12 cellular contexts compared by ENCODE assay signal in the genomic region with DNA sequence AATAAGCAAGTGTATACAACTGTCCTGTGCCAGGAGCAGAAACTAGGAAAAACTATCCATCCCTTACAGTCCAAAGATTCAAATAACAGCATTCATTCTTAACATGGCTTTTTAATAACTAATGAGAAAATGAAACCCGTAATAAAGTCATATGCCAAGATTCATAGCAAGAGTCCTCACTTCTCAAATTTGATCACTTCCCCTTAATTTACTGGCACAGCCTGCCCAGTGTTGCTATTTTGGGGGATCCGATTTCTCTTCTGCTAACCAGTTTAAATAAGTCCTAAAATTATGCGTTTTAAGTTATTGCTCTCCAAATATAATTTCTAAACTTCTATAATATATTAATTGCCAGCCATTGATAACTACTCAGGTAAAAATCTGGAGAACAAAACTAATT.
DNase-seq lines count a peak whose midpoint lies in the region; ATAC-seq and TF ChIP-seq lines count a peak whose summit lies in the region.
"Had no signal": no experiment of that assay in that cellular context is flagged by ENCODE, and none has a peak within 500 bp of the region (broad histone marks: within the 10 kb centered on the region; RNA-seq: fewer than 3 reads in every experiment).

No MANE protein-coding gene starts in this region.

- ATAC-seq in GM18868 (IDR thresholded peaks at IDR 0.05; ENCODE audit: unreplicated experiment) (peak; percentile 87), HG02759 (IDR thresholded peaks at IDR 0.05; ENCODE audit: unreplicated experiment) (peak; percentile 69)

- no peaks in the 10 kb centered on the region for H3K27me3 Mint-ChIP-seq in type B pancreatic cell
- H3K27me3 Mint-ChIP-seq: natural killer cell treated with Interleukin-12 subunit alpha and Interleukin-12 subunit beta and Interleukin-15 and Interleukin-18, amount 100 ng/mL, for 72 hours had no signal

- no peaks in the 10 kb centered on the region for H3K36me3 Mint-ChIP-seq in type B pancreatic cell
- H3K36me3 Mint-ChIP-seq: natural killer cell treated with Interleukin-12 subunit alpha and Interleukin-12 subunit beta and Interleukin-15 and Interleukin-18, amount 100 ng/mL, for 72 hours had no signal

- CTCF ChIA-PET in HEK293T (lab: Yijun Ruan, JAX), result no interaction called here

- H3K9me3 ChIP-seq in spleen, result no peaks in the 10 kb centered on the region
- H3K9me3 ChIP-seq in WERI-Rb-1 (ENCODE audit: severe bottlenecking), result no peaks in the 10 kb centered on the region

- peaks cover 0 to 36% (median 13%) of the 10 kb centered on the region in 6 donors for H3K4me1 ChIP-seq in spleen

- H3K27me3 ChIP-seq in spleen (replicated peaks in 1 of 7), result no peaks in the 10 kb centered on the region
- H3K27me3 ChIP-seq in WERI-Rb-1 (ENCODE audit: insufficient read depth, low read depth, severe bottlenecking), result no peaks in the 10 kb centered on the region

- H3K36me3 ChIP-seq in spleen (no peaks in the 10 kb centered on the region), WERI-Rb-1 (no peaks in the 10 kb centered on the region)

- no peak for TF ChIP-seq POLR2A in spleen (IDR thresholded peaks at IDR 0.05)

- no peak overlapping the region for H3K4me3 Mint-ChIP-seq in type B pancreatic cell
- H3K4me3 Mint-ChIP-seq: natural killer cell treated with Interleukin-12 subunit alpha and Interleukin-12 subunit beta and Interleukin-15 and Interleukin-18, amount 100 ng/mL, for 72 hours had no signal

- WGBS in spleen, 5 donors, result 28 to 49% (median 37%) methylated on average over 3 of the region's 3 CpGs

- H3K27ac ChIP-seq in spleen (peak overlapping the region in 7 of 8 donors; percentile 4 to 69 (median 36)), WERI-Rb-1 (no peak overlapping the region)
- H3K27ac ChIP-seq: C4-2B had no signal

- H3K9me3 Mint-ChIP-seq in type B pancreatic cell, result no peaks in the 10 kb centered on the region
- H3K9me3 Mint-ChIP-seq: activated naive CD4-positive, alpha-beta T cell treated with anti-CD3 and anti-CD28 coated beads, Interleukin-2, amount 50 U/mL, for 72 hours; natural killer cell treated with Interleukin-12 subunit alpha and Interleukin-12 subunit beta and Interleukin-15 and Interleukin-18, amount 100 ng/mL, for 72 hours had no signal

- DNase-seq in Kasumi-1 (lab: John Stamatoyannopoulos, UW) (peak; percentile 71 to 74), spleen (no peak), SW 1271 (lab: John Stamatoyannopoulos, UW) (no peak), HEK293T (ENCODE audit: extremely low spot score) (no peak), WERI-Rb-1 (no peak), type B pancreatic cell (ENCODE audit: extremely low spot score, unreplicated experiment) (no peak)
- DNase-seq: NCI-H510A treated with DMSO at 0.1 percent for 48 hours had no signal

- POLR2A ChIA-PET in HEK293T (lab: Yijun Ruan, JAX), result no interaction called here

- intact Hi-C loops in spleen (cut with DNase I; ENCODE audit: low total_unique reads), result no loop called here

- H3K27ac Mint-ChIP-seq in type B pancreatic cell, result no peak overlapping the region
- H3K27ac Mint-ChIP-seq: activated naive CD4-positive, alpha-beta T cell treated with anti-CD3 and anti-CD28 coated beads, Interleukin-2, amount 50 U/mL, for 72 hours; natural killer cell treated with Interleukin-12 subunit alpha and Interleukin-12 subunit beta and Interleukin-15 and Interleukin-18, amount 100 ng/mL, for 72 hours had no signal

- H3K4me3 ChIP-seq in spleen (no peak overlapping the region), WERI-Rb-1 (ENCODE audit: low read depth, low read length) (no peak overlapping the region)

- TF ChIP-seq CTCF in spleen (IDR thresholded peaks at IDR 0.05 in 8 of 11, conservative IDR thresholded peaks at IDR 0.05 in 3 of 11), result no peak
- no peak for TF ChIP-seq CTCF in WERI-Rb-1 (IDR thresholded peaks at IDR 0.05; ENCODE audit: low read depth, low read length)
- no peak for TF ChIP-seq CTCF in type B pancreatic cell (conservative IDR thresholded peaks at IDR 0.05)

- H3K4me1 Mint-ChIP-seq in type B pancreatic cell (ENCODE audit: unreplicated experiment), result no peaks in the 10 kb centered on the region

TF ChIP-seq in HEK293T, 16 proteins besides CTCF, POLR2A, EP300 and RAD21:
- no peak for TF ChIP-seq SUZ12 (IDR thresholded peaks at IDR 0.05)
- TF ChIP-seq SP1 (IDR thresholded peaks at IDR 0.05), result no peak
- TF ChIP-seq CTBP1 (IDR thresholded peaks at IDR 0.05; ENCODE audit: borderline replicate concordance), result no peak

Comparison
In these comparisons a context has a peak if more than half of its experiments do, and no peak if none do; other contexts are left out.
1. DNase-seq: peak in Kasumi-1 (2 of 2); none in spleen (single experiment), SW 1271 (0 of 2), HEK293T (single experiment), WERI-Rb-1 (single experiment) and type B pancreatic cell (single experiment).